15 cellular contexts compared by ENCODE assay signal in the genomic region with DNA sequence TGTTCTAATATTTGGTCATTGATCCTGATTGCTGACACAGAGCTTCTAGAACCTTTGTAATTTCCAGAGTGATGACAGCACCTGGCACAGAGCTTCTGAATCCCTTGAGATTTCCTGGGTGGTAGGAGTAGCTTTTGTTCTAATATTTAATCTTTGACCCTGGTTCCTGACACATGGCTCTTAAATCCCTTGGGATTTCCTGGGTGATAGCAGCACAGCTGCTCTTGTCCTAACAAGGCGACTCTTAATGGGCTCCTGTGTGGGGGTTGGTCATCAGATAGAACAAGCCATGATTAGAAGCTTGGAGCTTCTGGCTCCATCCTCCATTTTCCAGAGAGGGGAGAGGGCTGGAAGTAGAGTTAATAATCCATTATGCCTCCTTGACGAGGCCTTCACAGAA.
"Had no signal": no experiment of that assay in that cellular context is flagged by ENCODE, and none has a peak within 500 bp of the region (broad histone marks: within the 10 kb centered on the region; RNA-seq: fewer than 3 reads in every experiment).

No MANE protein-coding gene starts in this region.

- H3K9me3 ChIP-seq: adrenal gland, gastroesophageal sphincter, right lobe of liver, spleen, stomach had no signal

- H2AFZ ChIP-seq: neural progenitor cell had no signal

- H3K4me1 ChIP-seq: adrenal gland, right lobe of liver, stomach had no signal

- H3K4me2 ChIP-seq: neural progenitor cell had no signal

- H3K36me3 ChIP-seq: adrenal gland, neural progenitor cell, right lobe of liver had no signal

- H3K9ac ChIP-seq: neural progenitor cell had no signal

- H3K27me3 ChIP-seq: adrenal gland, gastroesophageal sphincter, right lobe of liver, spleen, stomach had no signal

- H3K4me3 ChIP-seq: adrenal gland, gastroesophageal sphincter, neural progenitor cell, right lobe of liver, spleen, stomach had no signal

- H3K27ac ChIP-seq: adrenal gland, neural progenitor cell, right lobe of liver, spleen, stomach had no signal

- DNase-seq: activated CD4-positive, alpha-beta memory T cell treated with anti-CD3 and anti-CD28 coated beads for 36 hours; activated CD8-positive, alpha-beta memory T cell treated with anti-CD3 and anti-CD28 coated beads, Interleukin-2, amount 10 ng/mL, durations not matched to agents 7 days and 5 days; activated effector memory CD4-positive, alpha-beta T cell treated with anti-CD3 and anti-CD28 coated beads, Interleukin-2, amount 50 U/mL, for 16 hours; activated T-cell treated with anti-CD3 and anti-CD28 coated beads, Interleukin-2, amount 50 U/mL, for 24 hours; adrenal gland; dermis blood vessel endothelial cell; islet precursor cell; mammary epithelial cell; naive B cell; right lobe of liver; spleen; stimulated activated CD4-positive, alpha-beta T cell treated with anti-CD3 and anti-CD28 coated beads, Interleukin-1b, Interleukin-23, amount 100 ng/mL, for 48 hours; stomach had no signal
